In genomic region chr1:151059342-151060240, GRCh38 we compare ENCODE assay signal across 1 cellular context.
TF ChIP-seq lines count a peak whose summit lies in the region.

CDC42SE1 (minus strand) TSS chr1:151059622; CDS start chr1:151055730, 3,892 bp downstream.

TF ChIP-seq in HEK293, 187 proteins besides CTCF, POLR2A, EP300 and RAD21 (continued from another document and continues in another):
- TF ChIP-seq ZNF645 (tag by site-specific recombination; IDR thresholded peaks at IDR 0.05) (no peak), ZNF248 (tag by site-specific recombination; IDR thresholded peaks at IDR 0.05) (no peak), ZNF707 (tag by site-specific recombination; IDR thresholded peaks at IDR 0.05) (no peak), KLF1 (tag by site-specific recombination; IDR thresholded peaks at IDR 0.05) (peak; percentile 77), ZNF423 (tag by site-specific recombination; IDR thresholded peaks at IDR 0.05) (peak; percentile 41), ZNF404 (tag by site-specific recombination; IDR thresholded peaks at IDR 0.05) (no peak), ZBTB11 (tag by site-specific recombination; conservative IDR thresholded peaks at IDR 0.05; ENCODE audit: low read depth) (peak; percentile 95), ZNF157 (tag by site-specific recombination; IDR thresholded peaks at IDR 0.05) (no peak), ZNF174 (tag by site-specific recombination; IDR thresholded peaks at IDR 0.05) (no peak), ZNF530 (tag by site-specific recombination; IDR thresholded peaks at IDR 0.05; ENCODE audit: low read depth) (no peak), ZBTB1 (tag by site-specific recombination; IDR thresholded peaks at IDR 0.05) (no peak; the same call in 1 of the 2 replicates), INSM2 (tag by site-specific recombination; IDR thresholded peaks at IDR 0.05) (peak; percentile 51; the same call in 1 of the 2 replicates), ZNF571 (tag by site-specific recombination; IDR thresholded peaks at IDR 0.05) (no peak), ZNF626 (tag by site-specific recombination; IDR thresholded peaks at IDR 0.05) (no peak), ZNF624 (tag by site-specific recombination; IDR thresholded peaks at IDR 0.05) (no peak), WT1 (tag by site-specific recombination; IDR thresholded peaks at IDR 0.05) (peak; percentile 9; the same call in 1 of the 2 replicates), PRDM2 (tag by site-specific recombination; IDR thresholded peaks at IDR 0.05; ENCODE audit: borderline replicate concordance) (no peak), ZNF488 (tag by site-specific recombination; IDR thresholded peaks at IDR 0.05) (no peak), ZNF548 (tag by site-specific recombination; IDR thresholded peaks at IDR 0.05) (no peak), ZNF660 (tag by site-specific recombination; IDR thresholded peaks at IDR 0.05) (peak; percentile 47; the same call in 1 of the 2 replicates), ZNF677 (tag by site-specific recombination; IDR thresholded peaks at IDR 0.05) (no peak), ZNF561 (tag by site-specific recombination; IDR thresholded peaks at IDR 0.05; ENCODE audit: borderline replicate concordance) (peak; percentile 81), ZBTB21 (tag by site-specific recombination; IDR thresholded peaks at IDR 0.05) (0 out of 2 replicates have a peak, but pooled peaks have one; percentile 25), ZNF140 (tag by site-specific recombination; IDR thresholded peaks at IDR 0.05) (no peak), ZNF776 (tag by site-specific recombination; IDR thresholded peaks at IDR 0.05; ENCODE audit: borderline replicate concordance) (no peak), HIC1 (tag by site-specific recombination; IDR thresholded peaks at IDR 0.05) (no peak), ZBTB7A (tag by site-specific recombination; IDR thresholded peaks at IDR 0.05; ENCODE audit: low read depth) (no peak), ZNF175 (tag by site-specific recombination; IDR thresholded peaks at IDR 0.05) (no peak), ZNF518A (tag by site-specific recombination; conservative IDR thresholded peaks at IDR 0.05; ENCODE audit: low read depth) (no peak), ZNF621 (tag by site-specific recombination; IDR thresholded peaks at IDR 0.05) (no peak), ZNF529 (tag by site-specific recombination; IDR thresholded peaks at IDR 0.05; ENCODE audit: insufficient replicate concordance) (no peak), ZNF837 (tag by site-specific recombination; IDR thresholded peaks at IDR 0.05) (no peak), FEZF1 (tag by site-specific recombination; IDR thresholded peaks at IDR 0.05) (no peak), IKZF3 (tag by site-specific recombination; IDR thresholded peaks at IDR 0.05) (no peak), ZSCAN16 (tag by site-specific recombination; IDR thresholded peaks at IDR 0.05) (no peak), ZNF514 (tag by site-specific recombination; IDR thresholded peaks at IDR 0.05) (no peak), PATZ1 (tag by site-specific recombination; IDR thresholded peaks at IDR 0.05) (peak; percentile 97), ZNF777 (tag by site-specific recombination; IDR thresholded peaks at IDR 0.05; ENCODE audit: borderline replicate concordance) (no peak)
